ENCODE assay signal across 8 cellular contexts in the genomic region with DNA sequence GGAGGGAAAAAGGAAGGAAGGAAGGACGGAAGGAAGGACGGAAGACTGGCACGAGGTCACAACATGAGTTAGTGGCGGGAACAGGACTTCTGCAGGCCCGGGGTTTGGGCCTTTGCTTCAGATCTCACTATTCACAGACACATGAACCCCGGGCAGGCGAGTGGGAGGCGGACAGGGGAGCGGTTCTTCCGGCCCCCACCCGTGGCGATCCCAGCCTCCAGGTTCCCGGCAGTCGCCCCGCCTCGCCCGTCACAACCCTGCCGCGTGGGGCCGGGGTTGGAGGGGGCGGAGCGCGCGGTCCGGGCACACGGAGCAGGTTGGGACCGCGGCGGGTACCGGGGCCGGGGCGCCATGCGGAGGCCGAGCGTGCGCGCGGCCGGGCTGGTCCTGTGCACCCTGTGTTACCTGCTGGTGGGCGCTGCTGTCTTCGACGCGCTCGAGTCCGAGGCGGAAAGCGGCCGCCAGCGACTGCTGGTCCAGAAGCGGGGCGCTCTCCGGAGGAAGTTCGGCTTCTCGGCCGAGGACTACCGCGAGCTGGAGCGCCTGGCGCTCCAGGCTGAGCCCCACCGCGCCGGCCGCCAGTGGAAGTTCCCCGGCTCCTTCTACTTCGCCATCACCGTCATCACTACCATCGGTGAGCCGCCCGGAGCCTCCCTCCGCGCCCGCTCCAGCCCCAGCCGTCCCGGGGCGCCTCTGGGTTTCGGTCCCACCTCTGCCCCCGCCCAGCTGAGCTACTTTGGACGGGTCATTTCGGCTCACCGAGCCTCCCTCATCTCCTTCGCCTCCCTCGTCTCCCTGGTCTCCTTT. TPM values are rescaled to one million over a fixed set of nuclear protein-coding genes. Genes with fewer than 3 reads are reported as not detected.
A peak's percentile ranks its signal among the peaks of the same experiment; 100 is the strongest.
DNase-seq lines count a peak whose midpoint lies in the region; ATAC-seq and TF ChIP-seq lines count a peak whose summit lies in the region.

A gene (plus strand): TSS at position 306 of the 807 bp plus-strand sequence. CDS start 46 bp downstream, at position 352.

- peak within 1 kb of the TSS; percentile 72 for H3K4me3 ChIP-seq in psoas muscle

- in situ Hi-C loops in ACHN (cut with HindIII; ENCODE audit: low pct_ligation_motif_present, low pct_unique_long_range_greater_than_20kb, low sequenced_read_pairs), result no loop called here

- peaks cover 11% of the 10 kb centered on the region for H3K4me1 ChIP-seq in psoas muscle

- H3K27me3 ChIP-seq in psoas muscle (ENCODE audit: insufficient read depth in 3 of 3, low read length in 2 of 3), result peaks cover 0 to 29% (median 4%) of the 10 kb centered on the region in 3 donors

- intact Hi-C loops in psoas muscle (cut with DNase I), result loop anchor here in 1 of 2 donors (5.0 kb wide), 1 partner anchor 67 kb away; a partner anchor contains a TSS

- H3K36me3 Mint-ChIP-seq in IgD-negative memory B cell, result peaks cover 2% of the 10 kb centered on the region
- H3K36me3 Mint-ChIP-seq in activated T-helper 17 cell treated with anti-CD3 and anti-CD28 coated beads, Interleukin-2, amount 50 U/mL, for 72 hours (ENCODE audit: low read depth), result no peaks in the 10 kb centered on the region
- no peaks in the 10 kb centered on the region for H3K36me3 Mint-ChIP-seq in glutamatergic neuron (ENCODE audit: unreplicated experiment)

- peaks cover 0 to 7% (median 5%) of the 10 kb centered on the region in 3 donors for H3K4me1 Mint-ChIP-seq in IgD-negative memory B cell
- H3K4me1 Mint-ChIP-seq in activated T-helper 17 cell treated with anti-CD3 and anti-CD28 coated beads, Interleukin-2, amount 50 U/mL, for 72 hours, result peaks cover 11% of the 10 kb centered on the region
- H3K4me1 Mint-ChIP-seq in glutamatergic neuron (ENCODE audit: low read depth, unreplicated experiment), result peaks cover 47% of the 10 kb centered on the region

- peak; percentile 24 for DNase-seq in ACHN
- DNase-seq in glutamatergic neuron, result peak; percentile 47
- peak; percentile 66 to 67 for DNase-seq in psoas muscle
- DNase-seq in LoVo (ENCODE audit: low spot score), result no peak
- DNase-seq in OCI-M1 (lab: John Stamatoyannopoulos, UW), result no peak

- peak; percentile 71 for ATAC-seq in activated T-helper 17 cell treated with anti-CD3 and anti-CD28 coated beads, Interleukin-2, amount 50 U/mL, for 72 hours (replicated peaks)
- ATAC-seq in psoas muscle (peak; percentile 31 to 60 (median 54)), HG02588 (IDR thresholded peaks at IDR 0.05; ENCODE audit: unreplicated experiment) (no peak)

- H3K4me3 Mint-ChIP-seq in IgD-negative memory B cell (peak within 1 kb of the TSS; percentile 18 to 88 (median 67)), glutamatergic neuron (ENCODE audit: unreplicated experiment) (peak within 1 kb of the TSS; percentile 82)
- peak within 1 kb of the TSS; percentile 78 for H3K4me3 Mint-ChIP-seq in activated T-helper 17 cell treated with anti-CD3 and anti-CD28 coated beads, Interleukin-2, amount 50 U/mL, for 72 hours

- TF ChIP-seq CTCF in glutamatergic neuron (IDR thresholded peaks at IDR 0.05; ENCODE audit: partially characterized antibody, unreplicated experiment) (no peak), psoas muscle (IDR thresholded peaks at IDR 0.05) (no peak)

- no peak within 1 kb of the TSS for H3K27ac ChIP-seq in psoas muscle

- 2 to 5% (median 3%) methylated on average over 44 to 82 of the region's 82 CpGs for WGBS in psoas muscle, 3 donors

- no peak within 1 kb of the TSS for H3K27ac Mint-ChIP-seq in IgD-negative memory B cell
- peak within 1 kb of the TSS; percentile 24 for H3K27ac Mint-ChIP-seq in activated T-helper 17 cell treated with anti-CD3 and anti-CD28 coated beads, Interleukin-2, amount 50 U/mL, for 72 hours
- peak within 1 kb of the TSS; percentile 99 for H3K27ac Mint-ChIP-seq in glutamatergic neuron (ENCODE audit: unreplicated experiment)

- H3K36me3 ChIP-seq in psoas muscle (ENCODE audit: insufficient read depth in 1 of 2, low read depth in 1 of 2), result no peaks in the 10 kb centered on the region

- H3K27me3 Mint-ChIP-seq in IgD-negative memory B cell, result peaks cover 32% of the 10 kb centered on the region
- H3K27me3 Mint-ChIP-seq in activated T-helper 17 cell treated with anti-CD3 and anti-CD28 coated beads, Interleukin-2, amount 50 U/mL, for 72 hours, result peaks cover 18% of the 10 kb centered on the region
- peaks cover 12% of the 10 kb centered on the region for H3K27me3 Mint-ChIP-seq in glutamatergic neuron (ENCODE audit: unreplicated experiment)

- H3K9me3 Mint-ChIP-seq in IgD-negative memory B cell, result no peaks in the 10 kb centered on the region
- no peaks in the 10 kb centered on the region for H3K9me3 Mint-ChIP-seq in activated T-helper 17 cell treated with anti-CD3 and anti-CD28 coated beads, Interleukin-2, amount 50 U/mL, for 72 hours
- H3K9me3 Mint-ChIP-seq in glutamatergic neuron (ENCODE audit: unreplicated experiment), result peaks cover 14% of the 10 kb centered on the region

- no peaks in the 10 kb centered on the region for H3K9me3 ChIP-seq in psoas muscle

RNA-seq across cellular contexts. Expression of the gene that starts here (rescaled TPM):
- polyA plus RNA-seq in IgD-negative memory B cell (not detected), psoas muscle (under 1 TPM in 2 of 3 donors, not detected in 1; 0.08 to 0.23 TPM)
- under 1 TPM; 0.09 to 0.11 TPM for total RNA-seq in activated T-helper 17 cell treated with anti-CD3 and anti-CD28 coated beads, Interleukin-2, amount 50 U/mL, for 72 hours
- total RNA-seq in glutamatergic neuron (ENCODE audit: unreplicated experiment) (0.22 TPM), psoas muscle (under 1 TPM; 0.11 to 0.79 (median 0.32) TPM)

Comparison
In these comparisons a context has a peak if more than half of its experiments do, and no peak if none do; other contexts are left out.
1. Peak in ATAC-seq in activated T-helper 17 cell treated with anti-CD3 and anti-CD28 coated beads, Interleukin-2, amount 50 U/mL, for 72 hours; RNA of the gene not detected or under 1 TPM.
2. Peak in DNase-seq in glutamatergic neuron; RNA of the gene not detected or under 1 TPM.
3. Peak in DNase-seq, ATAC-seq and H3K4me3 ChIP-seq in psoas muscle; RNA of the gene not detected or under 1 TPM.
4. H3K27ac Mint-ChIP-seq: peak in activated T-helper 17 cell treated with anti-CD3 and anti-CD28 coated beads, Interleukin-2, amount 50 U/mL, for 72 hours (single experiment) and glutamatergic neuron (single experiment); none in IgD-negative memory B cell (0 of 3).
5. Peak in every context shown above with its lines, with median percentiles within 50 percentile points of each other: H3K4me3 Mint-ChIP-seq.